Comparison of ENCODE assay signal across 8 cellular contexts in the genomic region with DNA sequence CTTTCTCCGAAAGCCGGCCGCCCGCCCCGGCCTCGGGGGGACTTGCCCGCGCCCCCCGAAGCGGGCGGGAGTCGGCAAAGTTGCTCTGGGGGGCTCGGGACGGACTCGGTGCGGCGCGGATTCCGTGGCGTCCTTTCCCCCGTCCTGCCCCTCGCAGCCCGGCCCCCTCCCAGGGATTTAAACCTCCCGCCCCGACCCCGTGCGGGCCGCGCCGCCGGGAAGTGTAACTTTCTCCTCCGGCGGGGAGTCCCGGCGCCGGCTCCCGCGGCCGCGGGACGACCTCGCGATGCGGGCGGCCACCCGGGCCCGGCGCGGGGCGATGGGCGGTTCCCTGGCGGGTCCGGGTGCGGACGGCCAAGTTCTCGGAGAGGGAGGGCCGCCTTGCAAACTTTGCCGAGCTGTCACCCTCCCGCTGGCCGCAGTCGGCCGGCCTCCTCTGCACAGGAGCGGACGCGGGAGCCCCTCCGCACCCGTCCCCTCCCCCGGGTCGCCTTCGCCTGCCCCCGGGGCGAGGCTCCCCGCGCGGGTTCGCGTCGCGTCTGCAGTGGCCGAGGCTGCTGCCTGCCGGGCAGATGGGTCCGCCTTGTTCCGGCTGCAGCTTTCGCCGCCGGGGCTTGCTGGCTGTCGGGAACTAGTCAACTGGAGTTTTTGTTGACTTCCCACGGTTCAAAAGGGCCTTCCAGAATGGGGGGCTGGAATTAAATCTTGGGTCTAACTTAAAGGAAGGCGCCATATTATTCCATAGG. TPM values are rescaled to one million over a fixed set of nuclear protein-coding genes. Genes with fewer than 3 reads are reported as not detected.
A peak's percentile ranks its signal among the peaks of the same experiment; 100 is the strongest.
DNase-seq lines count a peak whose midpoint lies in the region; ATAC-seq and TF ChIP-seq lines count a peak whose summit lies in the region.

No MANE protein-coding gene starts in this region.

- H3K9me2 ChIP-seq in hepatocyte (replicated peaks; ENCODE audit: insufficient read depth) = no peaks in the 10 kb centered on the region

- no peaks in the 10 kb centered on the region for H3K9me3 ChIP-seq in Panc1 (ENCODE audit: control insufficient read depth, insufficient read depth, low read depth, low read length)
- no peaks in the 10 kb centered on the region for H3K9me3 ChIP-seq in adrenal gland (replicated peaks in 1 of 3)
- H3K9me3 ChIP-seq in hepatocyte (ENCODE audit: low read depth) = no peaks in the 10 kb centered on the region
- no peaks in the 10 kb centered on the region for H3K9me3 ChIP-seq in gastrocnemius medialis

- H3K27ac ChIP-seq in Panc1 (ENCODE audit: low read length) (peak overlapping the region; percentile 77), adrenal gland (peak overlapping the region; percentile 78 to 91 (median 86)), hepatocyte (peak overlapping the region; percentile 52), gastrocnemius medialis (peak overlapping the region; percentile 53 to 71 (median 66))

- no TSS peak for BruUV-seq in Panc1 (replicated peaks; lab: Mats Ljungman, UMichigan)

- H3K4me1 ChIP-seq in Panc1 (ENCODE audit: control insufficient read depth, insufficient read depth, low read length) (peaks cover 26% of the 10 kb centered on the region), adrenal gland (replicated peaks in 1 of 2) (peaks cover 23 to 45% of the 10 kb centered on the region in 2 donors), hepatocyte (ENCODE audit: insufficient read depth) (no peaks in the 10 kb centered on the region), gastrocnemius medialis (peaks cover 3 to 15% of the 10 kb centered on the region in 2 donors)

- H2AFZ ChIP-seq in hepatocyte = peak overlapping the region; percentile 90

- H3K36me3 ChIP-seq in Panc1 (ENCODE audit: control insufficient read depth, insufficient read depth, low read length) (peaks cover 11% of the 10 kb centered on the region), adrenal gland (replicated peaks in 1 of 2) (no peaks in the 10 kb centered on the region), hepatocyte (replicated peaks; ENCODE audit: insufficient read depth, low read depth) (no peaks in the 10 kb centered on the region), gastrocnemius medialis (no peaks in the 10 kb centered on the region)

- in situ Hi-C loops in Panc1 (cut with HindIII; ENCODE audit: low pct_unique_long_range_greater_than_20kb, low sequenced_read_pairs) = no loop called here
- in situ Hi-C loops in gastrocnemius medialis (cut with MboI; ENCODE audit: low sequenced_read_pairs in 4 of 4) = no loop called here

- POLR2A ChIA-PET in Panc1 (lab: Charles Lee) = no interaction called here

- WGBS in adrenal gland, 4 donors = 0 to 4% (median 1%) methylated on average over 1 to 89 of the region's 89 CpGs
- WGBS in hepatocyte (ENCODE audit: low lambda C conversion rate, missing lambda C conversion rate) = 2% methylated on average over 19 of the region's 89 CpGs

- intact Hi-C loops in Panc1 (cut with micrococcal nuclease; ENCODE audit: unreplicated experiment) (loop anchor here (5.0 kb wide), 1 partner anchor 191 kb away; no protein-coding TSS in a partner anchor), adrenal gland (cut with DNase I) (loop anchor here in 1 of 2 donors (5.0 kb wide), 2 partner anchors 74 to 336 kb away; no protein-coding TSS in a partner anchor), gastrocnemius medialis (cut with DNase I; ENCODE audit: low total_unique reads) (no loop called here)

- DNase-seq in Panc1 (ENCODE audit: low read depth, low spot score) = no peak
- peak in 6 of 7 donors; percentile 31 to 66 (median 52) for DNase-seq in adrenal gland
- DNase-seq in hepatocyte (ENCODE audit: low spot score) = peak; percentile 49
- DNase-seq in gastrocnemius medialis = no peak
- no peak for DNase-seq in occipital lobe (lab: John Stamatoyannopoulos, UW)
- DNase-seq in NCI-H1694 treated with DMSO at 0.1 percent for 48 hours (lab: John Stamatoyannopoulos, UW) = no peak

- TF ChIP-seq CTCF in Panc1 (IDR thresholded peaks at IDR 0.05) = no peak
- TF ChIP-seq CTCF in adrenal gland (IDR thresholded peaks at IDR 0.05) = no peak
- no peak for TF ChIP-seq CTCF in hepatocyte (IDR thresholded peaks at IDR 0.05; ENCODE audit: poor library complexity)
- no peak for TF ChIP-seq CTCF in gastrocnemius medialis (IDR thresholded peaks at IDR 0.05 in 4 of 5, conservative IDR thresholded peaks at IDR 0.05 in 1 of 5)

- H4K20me1 ChIP-seq in hepatocyte (ENCODE audit: insufficient read depth, poor library complexity, severe bottlenecking) = no peaks in the 10 kb centered on the region

- H3K27me3 ChIP-seq in Panc1 (ENCODE audit: control insufficient read depth, insufficient read depth, low read length) (no peaks in the 10 kb centered on the region), adrenal gland (no peaks in the 10 kb centered on the region), hepatocyte (peaks cover 11% of the 10 kb centered on the region), gastrocnemius medialis (peaks cover 14 to 44% (median 33%) of the 10 kb centered on the region in 3 donors)

- peak overlapping the region; percentile 59 to 64 for H3K4me3 ChIP-seq in Panc1 (ENCODE audit: low read depth in 2 of 2, low read length in 2 of 2)
- H3K4me3 ChIP-seq in adrenal gland = peak overlapping the region; percentile 75 to 100 (median 94)
- peak overlapping the region; percentile 95 for H3K4me3 ChIP-seq in hepatocyte
- H3K4me3 ChIP-seq in gastrocnemius medialis = peak overlapping the region; percentile 50 to 78 (median 74)

- ATAC-seq in GM18505 (IDR thresholded peaks at IDR 0.05; ENCODE audit: unreplicated experiment) (peak; percentile 3), Panc1 (no peak), gastrocnemius medialis (no peak), HG02973 (IDR thresholded peaks at IDR 0.05; ENCODE audit: unreplicated experiment) (no peak)

- peaks cover 18% of the 10 kb centered on the region for H3K79me2 ChIP-seq in hepatocyte

- H3K4me2 ChIP-seq in hepatocyte = peak overlapping the region; percentile 96

- TF ChIP-seq POLR2A in GM18505 (IDR thresholded peaks at IDR 0.05; ENCODE audit: borderline replicate concordance, extremely low read depth, insufficient read depth, insufficient read length) (peak; percentile 11), adrenal gland (IDR thresholded peaks at IDR 0.05) (peak in 1 of 2 donors; percentile 52), gastrocnemius medialis (IDR thresholded peaks at IDR 0.05) (no peak)

- CTCF ChIA-PET in Panc1 (lab: Charles Lee) = no interaction called here

RNA-seq across cellular contexts. Expression of gene PBX3, which starts 0.8 kb away (rescaled TPM):
- total RNA-seq in Panc1 (2021; ENCODE audit: unreplicated experiment) (39.0 TPM), adrenal gland (100 to 1,000 TPM in 7 of 8 donors, 10 to 100 TPM in 1; 55.3 to 231 (median 138) TPM), hepatocyte (21.6 and 23.3 TPM in 2 replicates), gastrocnemius medialis (10 to 100 TPM in 2 of 4 donors, 1 to 10 TPM in 2; 6.6 to 31.0 (median 9.6) TPM), occipital lobe (14.3 TPM)
- polyA plus RNA-seq in Panc1 (2012; ENCODE audit: insufficient read length) = 33.2 TPM
- polyA plus RNA-seq in adrenal gland (10 to 100 TPM; 43.4 to 57.8 (median 56.1) TPM), hepatocyte (14.8 and 15.9 TPM in 2 replicates)

RNA-seq across cellular contexts. Expression of gene MAPKAP1, which starts 40.9 kb away (rescaled TPM):
- total RNA-seq in Panc1 (2021; ENCODE audit: unreplicated experiment) = 72.7 TPM
- polyA plus RNA-seq in Panc1 (2012; ENCODE audit: insufficient read length) = 82.6 TPM
- total RNA-seq in adrenal gland = 100 to 1,000 TPM in 5 of 8 donors, 10 to 100 TPM in 3; 72.2 to 156 (median 113) TPM
- polyA plus RNA-seq in adrenal gland = 10 to 100 TPM; 73.8 to 94.2 (median 86.2) TPM
- total RNA-seq in hepatocyte = 74.5 and 80.4 TPM in 2 replicates
- polyA plus RNA-seq in hepatocyte = 79.4 and 81.1 TPM in 2 replicates
- 100 to 1,000 TPM in 3 of 4 donors, 10 to 100 TPM in 1; 58.2 to 123 (median 104) TPM for total RNA-seq in gastrocnemius medialis
- 37.6 TPM for total RNA-seq in occipital lobe

Comparison
In these comparisons a context has a peak if more than half of its experiments do, and no peak if none do; other contexts are left out.
1. DNase-seq: peak in adrenal gland (6 of 7) and hepatocyte (single experiment); none in Panc1 (single experiment), gastrocnemius medialis (0 of 2), occipital lobe (single experiment) and NCI-H1694 treated with DMSO at 0.1 percent for 48 hours (single experiment).
2. Peak in every context shown above with its lines, with median percentiles within 50 percentile points of each other: H3K27ac ChIP-seq and H3K4me3 ChIP-seq.